Comparison of ENCODE assay signal across 9 cellular contexts in genomic region chr4:81913427-81913878, GRCh38.
DNase-seq lines count a peak whose midpoint lies in the region; ATAC-seq and TF ChIP-seq lines count a peak whose summit lies in the region.
"Had no signal": no experiment of that assay in that cellular context is flagged by ENCODE, and none has a peak within 500 bp of the region (broad histone marks: within the 10 kb centered on the region; RNA-seq: fewer than 3 reads in every experiment).

No MANE protein-coding gene starts in this region.

- no peak overlapping the region for H3K9ac ChIP-seq in GM23248

- POLR2A ChIA-PET in activated B cell treated with CpG ODN at 0.5 μM for 24 hours (lab: Charles Lee) = no interaction called here

- in situ Hi-C loops in GM23248 (cut with MboI) = no loop called here

- peaks cover 3% of the 10 kb centered on the region for H3K4me1 Mint-ChIP-seq in activated B cell treated with CpG ODN at 0.5 μM for 24 hours
- peaks cover 8% of the 10 kb centered on the region for H3K4me1 Mint-ChIP-seq in memory B cell

- H3K9me3 ChIP-seq in GM23248 (ENCODE audit: low read depth) = no peaks in the 10 kb centered on the region

- no peak overlapping the region for H3K27ac Mint-ChIP-seq in activated B cell treated with CpG ODN at 0.5 μM for 24 hours
- H3K27ac Mint-ChIP-seq in memory B cell = no peak overlapping the region

- H3K27me3 ChIP-seq in GM23248 (replicated peaks; ENCODE audit: insufficient read depth) = no peaks in the 10 kb centered on the region

- no peak overlapping the region for H3K4me2 ChIP-seq in GM23248 (ENCODE audit: unreplicated experiment)

- no peaks in the 10 kb centered on the region for H4K20me1 ChIP-seq in GM23248 (ENCODE audit: insufficient read depth)

- TF ChIP-seq CTCF in GM12873 (IDR thresholded peaks at IDR 0.05; ENCODE audit: insufficient read depth, low read depth, low read length, missing control alignments) = peak; percentile 91
- TF ChIP-seq CTCF in activated B cell treated with CpG ODN at 0.5 μM for 24 hours (IDR thresholded peaks at IDR 0.05) = peak; percentile 17
- peak; percentile 34 for TF ChIP-seq CTCF in coronary artery (IDR thresholded peaks at IDR 0.05)

- no peak overlapping the region for H3K27ac ChIP-seq in GM23248
- H3K27ac ChIP-seq in coronary artery = no peak overlapping the region
- H3K27ac ChIP-seq: epithelial cell of prostate had no signal

- WGBS in GM23248 (ENCODE audit: low coverage in 1 of 2, low lambda C conversion rate in 2 of 2, missing lambda C conversion rate in 2 of 2), 2 experiments = 23 to 27% methylated on average over 12 of the region's 12 CpGs

- no peaks in the 10 kb centered on the region for H3F3A ChIP-seq in GM23248 (ENCODE audit: insufficient read depth)

- H3K9me2 ChIP-seq in GM23248 (ENCODE audit: insufficient read depth) = no peaks in the 10 kb centered on the region

- no peaks in the 10 kb centered on the region for H3K79me2 ChIP-seq in GM23248 (ENCODE audit: insufficient read depth)

- intact Hi-C loops in activated B cell treated with CpG ODN at 0.5 μM for 24 hours (cut with micrococcal nuclease) = loop anchor here (1.0 to 10.0 kb wide), 4 partner anchors 291 to 449 kb away; no protein-coding TSS in a partner anchor

- CTCF ChIA-PET in activated B cell treated with CpG ODN at 0.5 μM for 24 hours (lab: Charles Lee) = interaction anchor here (0.8 to 2.5 kb wide), 9 partner anchors 9 to 455 kb away, joined by 3 to 11 read pairs (median 3); no protein-coding TSS in a partner anchor

- peak; percentile 58 for DNase-seq in GM23248
- DNase-seq in LoVo (ENCODE audit: low spot score) = peak; percentile 75
- peak; percentile 20 for DNase-seq in activated B cell treated with CpG ODN at 0.5 μM for 24 hours
- no peak for DNase-seq in coronary artery (ENCODE audit: low spot score)
- DNase-seq in memory B cell (ENCODE audit: low spot score in 2 of 2) = peak; percentile 45 to 57
- peak; percentile 66 for DNase-seq in stimulated activated naive CD8-positive, alpha-beta T cell treated with anti-CD3 and anti-CD28 coated beads, Interleukin-15, Interleukin-2, amounts not matched to agents 100 U/mL and 50 U/mL, for 24 hours
- DNase-seq in GDM1 (lab: John Stamatoyannopoulos, UW) = no peak

- no peak overlapping the region for H2AFZ ChIP-seq in GM23248

- H3K36me3 Mint-ChIP-seq in activated B cell treated with CpG ODN at 0.5 μM for 24 hours (ENCODE audit: low read depth) = no peaks in the 10 kb centered on the region
- no peaks in the 10 kb centered on the region for H3K36me3 Mint-ChIP-seq in memory B cell

- no peaks in the 10 kb centered on the region for H3K4me1 ChIP-seq in GM23248 (ENCODE audit: insufficient read depth)

- peak; percentile 62 for ATAC-seq in activated B cell treated with CpG ODN at 0.5 μM for 24 hours (ENCODE audit: low read depth)
- peak; percentile 88 for ATAC-seq in memory B cell (ENCODE audit: low read depth)
- ATAC-seq in stimulated activated naive CD8-positive, alpha-beta T cell treated with anti-CD3 and anti-CD28 coated beads, Interleukin-15, Interleukin-2, amounts not matched to agents 100 U/mL and 50 U/mL, for 24 hours = peak; percentile 46

- H3K4me3 Mint-ChIP-seq in activated B cell treated with CpG ODN at 0.5 μM for 24 hours (no peak overlapping the region), memory B cell (no peak overlapping the region)

- H3K4me3 ChIP-seq in GM23248 (no peak overlapping the region), coronary artery (no peak overlapping the region)

- H3K27me3 Mint-ChIP-seq in activated B cell treated with CpG ODN at 0.5 μM for 24 hours (peaks cover 11% of the 10 kb centered on the region), memory B cell (peaks cover 13% of the 10 kb centered on the region)

- no peaks in the 10 kb centered on the region for H3K9me3 Mint-ChIP-seq in activated B cell treated with CpG ODN at 0.5 μM for 24 hours
- H3K9me3 Mint-ChIP-seq in memory B cell = no peaks in the 10 kb centered on the region

- H3K36me3 ChIP-seq in GM23248 (ENCODE audit: low read depth) = no peaks in the 10 kb centered on the region

Comparison
In these comparisons a context has a peak if more than half of its experiments do, and no peak if none do; other contexts are left out.
1. CTCF ChIP-seq: peak in every context shown above with its lines; median percentile 91 in GM12873; 34 in coronary artery; 17 in activated B cell treated with CpG ODN at 0.5 μM for 24 hours.
2. DNase-seq: peak in GM23248 (single experiment), LoVo (single experiment), activated B cell treated with CpG ODN at 0.5 μM for 24 hours (single experiment), memory B cell (2 of 2) and stimulated activated naive CD8-positive, alpha-beta T cell treated with anti-CD3 and anti-CD28 coated beads, Interleukin-15, Interleukin-2, amounts not matched to agents 100 U/mL and 50 U/mL, for 24 hours (single experiment); none in coronary artery (single experiment) and GDM1 (single experiment).
3. Peak in every context shown above with its lines, with median percentiles within 50 percentile points of each other: ATAC-seq.